ENCODE assay signal across 1 cellular context in genomic region chr12:22046090-22046967, GRCh38.
TF ChIP-seq lines count a peak whose summit lies in the region.

Gene CMAS (plus strand): TSS chr12:22046218. CDS start chr12:22046304, 86 bp downstream.

TF ChIP-seq in HepG2, 621 proteins besides CTCF, POLR2A, EP300 and RAD21 (continued from another document and continues in another):
- TF ChIP-seq ZNF281 (CRISPR knock-in tag; IDR thresholded peaks at IDR 0.05; ENCODE audit: borderline replicate concordance) (0 out of 2 replicates have a peak, but pooled peaks have one; percentile 26), ZNF547 (CRISPR knock-in tag; IDR thresholded peaks at IDR 0.05) (peak; percentile 57; the same call in 1 of the 2 replicates), ZNF414 (CRISPR knock-in tag; IDR thresholded peaks at IDR 0.05) (peak; percentile 73; the same call in 1 of the 2 replicates), TP53 (CRISPR knock-in tag; conservative IDR thresholded peaks at IDR 0.05) (no peak), ZFP91 (CRISPR knock-in tag; IDR thresholded peaks at IDR 0.05; ENCODE audit: borderline replicate concordance) (peak; percentile 31; the same call in 1 of the 2 replicates), JDP2 (CRISPR knock-in tag; IDR thresholded peaks at IDR 0.05; ENCODE audit: borderline replicate concordance) (no peak), MTF1 (CRISPR knock-in tag; IDR thresholded peaks at IDR 0.05) (no peak), PATZ1 (CRISPR knock-in tag; IDR thresholded peaks at IDR 0.05) (peak; percentile 52; the same call in 1 of the 2 replicates), TBX2 (CRISPR knock-in tag; IDR thresholded peaks at IDR 0.05; ENCODE audit: borderline replicate concordance) (peak; percentile 42; the same call in 1 of the 2 replicates), ZFY (CRISPR knock-in tag; IDR thresholded peaks at IDR 0.05) (peak; percentile 83), MEIS2 (CRISPR knock-in tag; IDR thresholded peaks at IDR 0.05) (0 out of 2 replicates have a peak, but pooled peaks have one; percentile 39), ZNF337 (CRISPR knock-in tag; IDR thresholded peaks at IDR 0.05; ENCODE audit: borderline replicate concordance, low read depth) (no peak), YEATS2 (CRISPR knock-in tag; IDR thresholded peaks at IDR 0.05; ENCODE audit: borderline replicate concordance) (0 out of 2 replicates have a peak, but pooled peaks have one; percentile 25), TFE3 (CRISPR knock-in tag; IDR thresholded peaks at IDR 0.05) (0 out of 2 replicates have a peak, but pooled peaks have one; percentile 5), POLR2AphosphoS5 (IDR thresholded peaks at IDR 0.05; ENCODE audit: low read depth, low read length) (peak; percentile 63), ZNF724P (CRISPR knock-in tag; IDR thresholded peaks at IDR 0.05; ENCODE audit: borderline replicate concordance) (peak; percentile 72; the same call in 1 of the 2 replicates), ZNF891 (CRISPR knock-in tag; IDR thresholded peaks at IDR 0.05) (no peak), GMEB2 (CRISPR knock-in tag; IDR thresholded peaks at IDR 0.05; ENCODE audit: low read depth) (no peak), NFYB (CRISPR knock-in tag; IDR thresholded peaks at IDR 0.05) (0 out of 2 replicates have a peak, but pooled peaks have one; percentile 23), TBP (CRISPR knock-in tag; IDR thresholded peaks at IDR 0.05) (no peak), ZNF589 (CRISPR knock-in tag; conservative IDR thresholded peaks at IDR 0.05) (0 out of 2 replicates have a peak, but pooled peaks have one; percentile 27), PHB2 (IDR thresholded peaks at IDR 0.05; ENCODE audit: partially characterized antibody) (no peak), KDM2A (CRISPR knock-in tag; IDR thresholded peaks at IDR 0.05; ENCODE audit: borderline replicate concordance, low read depth) (peak; percentile 35; the same call in 1 of the 2 replicates), ZNF720 (CRISPR knock-in tag; IDR thresholded peaks at IDR 0.05) (no peak), HNRNPLL (IDR thresholded peaks at IDR 0.05; ENCODE audit: low read depth, low read length, poor library complexity, severe bottlenecking) (peak; percentile 40), ZNF143 (CRISPR knock-in tag; IDR thresholded peaks at IDR 0.05) (peak; percentile 86), SP1 (IDR thresholded peaks at IDR 0.05) (no peak), SP1 (CRISPR knock-in tag; IDR thresholded peaks at IDR 0.05) (peak; percentile 63), ZNF451 (CRISPR knock-in tag; IDR thresholded peaks at IDR 0.05) (0 out of 2 replicates have a peak, but pooled peaks have one; percentile 43), KDM5B (CRISPR knock-in tag; IDR thresholded peaks at IDR 0.05; ENCODE audit: borderline replicate concordance) (peak; percentile 75; the same call in 1 of the 2 replicates), THAP11 (CRISPR knock-in tag; IDR thresholded peaks at IDR 0.05) (peak; percentile 97), ASH2L (IDR thresholded peaks at IDR 0.05; ENCODE audit: insufficient read length, low read depth, low read length) (peak; percentile 62), ZNF501 (CRISPR knock-in tag; IDR thresholded peaks at IDR 0.05) (peak; percentile 50), ATRX (CRISPR knock-in tag; IDR thresholded peaks at IDR 0.05; ENCODE audit: borderline replicate concordance) (no peak), ARID5B (CRISPR knock-in tag; IDR thresholded peaks at IDR 0.05) (0 out of 2 replicates have a peak, but pooled peaks have one; percentile 38)
